In genomic region chr10:6128591-6129383, GRCh38 we compare ENCODE assay signal across 9 cellular contexts. TPM values are rescaled to one million over a fixed set of nuclear protein-coding genes. Genes with fewer than 3 reads are reported as not detected.
DNase-seq lines count a peak whose midpoint lies in the region; ATAC-seq and TF ChIP-seq lines count a peak whose summit lies in the region.
"Had no signal": no experiment of that assay in that cellular context is flagged by ENCODE, and none has a peak within 500 bp of the region (broad histone marks: within the 10 kb centered on the region; RNA-seq: fewer than 3 reads in every experiment).

No MANE protein-coding gene starts in this region.

- H3K27ac Mint-ChIP-seq in activated CD4-positive, alpha-beta T cell treated with anti-CD3 and anti-CD28 coated beads, Interleukin-2, amount 10 ng/mL, durations not matched to agents 24 days and 14 days = peak overlapping the region; percentile 94

- H3K4me3 Mint-ChIP-seq in activated CD4-positive, alpha-beta T cell treated with anti-CD3 and anti-CD28 coated beads, Interleukin-2, amount 10 ng/mL, durations not matched to agents 24 days and 14 days = peak overlapping the region; percentile 70

- H3K4me1 ChIP-seq in heart left ventricle (peaks cover 0 to 40% (median 13%) of the 10 kb centered on the region in 12 donors), smooth muscle cell (ENCODE audit: low read depth) (peaks cover 23% of the 10 kb centered on the region), tibial nerve (peaks cover 0 to 22% (median 4%) of the 10 kb centered on the region in 4 donors)

- 37 to 41% (median 40%) methylated on average over 17 of the region's 17 CpGs for WGBS in heart left ventricle, 4 donors
- WGBS in smooth muscle cell (ENCODE audit: low lambda C conversion rate) = 32% methylated on average over 17 of the region's 17 CpGs
- WGBS in tibial nerve, 2 donors = 45 to 46% methylated on average over 17 of the region's 17 CpGs

- H3K4me3 ChIP-seq in WERI-Rb-1 (ENCODE audit: low read depth, low read length) = no peak overlapping the region
- no peak overlapping the region for H3K4me3 ChIP-seq in heart left ventricle
- H3K4me3 ChIP-seq in smooth muscle cell = no peak overlapping the region
- H3K4me3 ChIP-seq in tibial nerve = no peak overlapping the region

- no peaks in the 10 kb centered on the region for H3K79me2 ChIP-seq in smooth muscle cell (ENCODE audit: low read depth)

- no peaks in the 10 kb centered on the region for H4K20me1 ChIP-seq in smooth muscle cell (ENCODE audit: low read depth)

- H3K27ac ChIP-seq in WERI-Rb-1 (no peak overlapping the region), heart left ventricle (no peak overlapping the region), smooth muscle cell (ENCODE audit: low read depth) (peak overlapping the region; percentile 77), tibial nerve (no peak overlapping the region)

- H3K9me3 Mint-ChIP-seq in activated CD4-positive, alpha-beta T cell treated with anti-CD3 and anti-CD28 coated beads, Interleukin-2, amount 10 ng/mL, durations not matched to agents 24 days and 14 days = no peaks in the 10 kb centered on the region

- peak overlapping the region; percentile 74 for H3K4me2 ChIP-seq in smooth muscle cell

- no peak for TF ChIP-seq EP300 in tibial nerve (IDR thresholded peaks at IDR 0.05)

- no peak for DNase-seq in activated CD4-positive, alpha-beta T cell treated with anti-CD3 and anti-CD28 coated beads, Interleukin-2, amount 10 ng/mL, durations not matched to agents 24 days and 14 days
- DNase-seq in activated CD4-positive, alpha-beta T cell treated with anti-CD3 and anti-CD28 coated beads, Interleukin-2, amount 50 U/mL, for 1 hour = no peak
- DNase-seq in WERI-Rb-1 (peak; percentile 21), heart left ventricle (peak in 2 of 5 donors; percentile 56 to 64), smooth muscle cell (lab: John Stamatoyannopoulos, UW; ENCODE audit: unreplicated experiment) (no peak), tibial nerve (ENCODE audit: low spot score in 2 of 2) (no peak), NCI-H748 (lab: John Stamatoyannopoulos, UW; ENCODE audit: unreplicated experiment) (no peak)
- DNase-seq in activated CD4-positive, alpha-beta T cell treated with anti-CD3 and anti-CD28 coated beads for 4 hours = no peak
- DNase-seq: stimulated activated CD4-positive, alpha-beta T cell treated with anti-CD3 and anti-CD28 coated beads, Interleukin-12 subunit alpha, Interleukin-12 subunit beta, amount 100 ng/mL, for 4 hours had no signal

- H3K4me1 Mint-ChIP-seq in activated CD4-positive, alpha-beta T cell treated with anti-CD3 and anti-CD28 coated beads, Interleukin-2, amount 10 ng/mL, durations not matched to agents 24 days and 14 days = peaks cover 36% of the 10 kb centered on the region

- H3K27me3 ChIP-seq in WERI-Rb-1 (ENCODE audit: insufficient read depth, low read depth, severe bottlenecking) (peaks cover 21% of the 10 kb centered on the region), heart left ventricle (no peaks in the 10 kb centered on the region), smooth muscle cell (ENCODE audit: low read depth) (no peaks in the 10 kb centered on the region), tibial nerve (no peaks in the 10 kb centered on the region)

- H3K9ac ChIP-seq in smooth muscle cell (ENCODE audit: low read depth) = peak overlapping the region; percentile 67

- no peaks in the 10 kb centered on the region for H3K36me3 Mint-ChIP-seq in activated CD4-positive, alpha-beta T cell treated with anti-CD3 and anti-CD28 coated beads, Interleukin-2, amount 10 ng/mL, durations not matched to agents 24 days and 14 days (ENCODE audit: low read depth)

- no peaks in the 10 kb centered on the region for H3K36me3 ChIP-seq in WERI-Rb-1
- no peaks in the 10 kb centered on the region for H3K36me3 ChIP-seq in heart left ventricle
- H3K36me3 ChIP-seq in smooth muscle cell (ENCODE audit: low read depth) = no peaks in the 10 kb centered on the region
- H3K36me3 ChIP-seq in tibial nerve = no peaks in the 10 kb centered on the region

- peak in 3 of 4 donors; percentile 54 to 62 (median 57) for ATAC-seq in heart left ventricle

- H3K27me3 Mint-ChIP-seq in activated CD4-positive, alpha-beta T cell treated with anti-CD3 and anti-CD28 coated beads, Interleukin-2, amount 10 ng/mL, durations not matched to agents 24 days and 14 days = no peaks in the 10 kb centered on the region

- H3F3A ChIP-seq in smooth muscle cell (ENCODE audit: low read depth) = peaks cover 16% of the 10 kb centered on the region

- intact Hi-C loops in activated CD4-positive, alpha-beta T cell treated with anti-CD3 and anti-CD28 coated beads, Interleukin-2, amount 10 ng/mL, durations not matched to agents 24 days and 14 days (cut with micrococcal nuclease) = loop anchor here (2.0 kb wide), 1 partner anchor 72 kb away; no protein-coding TSS in a partner anchor
- intact Hi-C loops in heart left ventricle (cut with DNase I) = no loop called here

- TF ChIP-seq POLR2A in heart left ventricle (IDR thresholded peaks at IDR 0.05) (no peak), tibial nerve (IDR thresholded peaks at IDR 0.05) (no peak)

- H2AFZ ChIP-seq in smooth muscle cell (ENCODE audit: low read depth) = no peak overlapping the region

- H3K9me3 ChIP-seq in WERI-Rb-1 (ENCODE audit: severe bottlenecking) (no peaks in the 10 kb centered on the region), heart left ventricle (no peaks in the 10 kb centered on the region), smooth muscle cell (replicated peaks; ENCODE audit: low read depth) (no peaks in the 10 kb centered on the region), tibial nerve (no peaks in the 10 kb centered on the region)

- no peak for TF ChIP-seq CTCF in WERI-Rb-1 (IDR thresholded peaks at IDR 0.05; ENCODE audit: low read depth, low read length)
- TF ChIP-seq CTCF in heart left ventricle (IDR thresholded peaks at IDR 0.05) = no peak
- TF ChIP-seq CTCF in smooth muscle cell (IDR thresholded peaks at IDR 0.05; ENCODE audit: borderline replicate concordance, insufficient read depth, poor library complexity, severe bottlenecking) = no peak
- TF ChIP-seq CTCF in tibial nerve (IDR thresholded peaks at IDR 0.05) = no peak

RNA-seq across cellular contexts. Expression of gene RBM17, which starts 40.0 kb away (rescaled TPM):
- 258 and 262 TPM in 2 replicates for total RNA-seq in activated CD4-positive, alpha-beta T cell treated with anti-CD3 and anti-CD28 coated beads, Interleukin-2, amount 10 ng/mL, durations not matched to agents 24 days and 14 days
- total RNA-seq in heart left ventricle (10 to 100 TPM; 29.2 to 83.9 (median 60.2) TPM), smooth muscle cell (20.0 and 37.0 TPM in 2 replicates), tibial nerve (100 to 1,000 TPM in 2 of 4 donors, 10 to 100 TPM in 2; 70.6 to 109 (median 94.3) TPM)
- polyA plus RNA-seq in heart left ventricle (10 to 100 TPM; 60.6 to 61.1 TPM), smooth muscle cell (68.3 and 81.2 TPM in 2 replicates)
